Comparison of ENCODE assay signal across 8 cellular contexts in the genomic region with DNA sequence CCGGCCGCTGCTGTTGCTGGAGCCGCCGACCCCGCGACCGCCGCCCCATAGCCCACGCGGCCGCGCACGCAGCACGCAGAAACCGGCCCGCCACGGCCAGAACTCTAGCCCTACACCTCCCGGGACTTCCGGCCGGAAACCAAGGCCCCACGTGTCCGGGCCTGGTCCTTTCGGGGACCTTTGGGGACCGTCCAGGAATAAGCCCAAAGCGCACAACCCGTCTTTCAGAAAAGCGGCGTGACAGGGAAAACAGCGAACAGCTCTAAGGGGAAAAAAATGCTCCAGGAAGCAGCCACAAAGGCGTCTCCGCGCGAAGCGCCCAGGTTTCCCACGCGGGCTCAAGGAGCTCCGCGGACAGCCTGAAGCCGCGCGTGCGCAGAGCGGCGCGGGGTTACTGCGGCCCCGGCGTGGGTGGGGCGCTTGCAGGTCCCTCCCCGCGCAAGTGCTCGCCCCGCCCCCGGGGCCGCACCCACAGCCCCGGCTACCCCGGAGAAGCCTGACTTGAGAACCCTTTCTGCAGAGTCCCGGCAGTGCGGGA. TPM values are rescaled to one million over a fixed set of nuclear protein-coding genes. Genes with fewer than 3 reads are reported as not detected.
DNase-seq lines count a peak whose midpoint lies in the region; ATAC-seq and TF ChIP-seq lines count a peak whose summit lies in the region.

A gene (minus strand): TSS at position 114 of the 538 bp plus-strand sequence. CDS start 65 bp downstream, at position 49.
A gene with protein sequence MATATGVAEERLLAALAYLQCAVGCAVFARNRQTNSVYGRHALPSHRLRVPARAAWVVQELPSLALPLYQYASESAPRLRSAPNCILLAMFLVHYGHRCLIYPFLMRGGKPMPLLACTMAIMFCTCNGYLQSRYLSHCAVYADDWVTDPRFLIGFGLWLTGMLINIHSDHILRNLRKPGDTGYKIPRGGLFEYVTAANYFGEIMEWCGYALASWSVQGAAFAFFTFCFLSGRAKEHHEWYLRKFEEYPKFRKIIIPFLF (plus strand): TSS at position 510 of the 538 bp plus-strand sequence. CDS start 137 bp downstream, outside the sequence.

- peaks cover 49% of the 10 kb centered on the region for H4K20me1 ChIP-seq in PC-3 (ENCODE audit: low read length)

- TF ChIP-seq CTCF in PC-3 (conservative IDR thresholded peaks at IDR 0.05; ENCODE audit: low read depth, low read length) (no peak), epithelial cell of proximal tubule (conservative IDR thresholded peaks at IDR 0.05; ENCODE audit: low read depth, low read length) (no peak)

- POLR2A ChIA-PET in PC-3 (lab: Charles Lee; ENCODE audit: unreplicated experiment), result interaction anchor here (0.6 to 0.7 kb wide), 3 partner anchors 134 to 1244 kb away, joined by 3 to 6 read pairs (median 3); no protein-coding TSS in a partner anchor

- H3K36me3 ChIP-seq in PC-3 (ENCODE audit: low read depth, low read length), result peaks cover 39% of the 10 kb centered on the region
- peaks cover 16 to 18% of the 10 kb centered on the region in 2 donors for H3K36me3 ChIP-seq in mucosa of rectum (ENCODE audit: control insufficient read depth in 2 of 2, insufficient read depth in 2 of 2, low read length in 2 of 2)

- H3K9me3 ChIP-seq in PC-3 (ENCODE audit: low read length) (no peaks in the 10 kb centered on the region), mucosa of rectum (ENCODE audit: control insufficient read depth in 2 of 2, low read length in 2 of 2) (no peaks in the 10 kb centered on the region)

- ATAC-seq in GM21717 (IDR thresholded peaks at IDR 0.05; ENCODE audit: unreplicated experiment) (peak; percentile 91), PC-3 (peak; percentile 82)

- H3K9ac ChIP-seq in PC-3 (ENCODE audit: low read length) (peak within 1 kb of the TSS; percentile 91), mucosa of rectum (ENCODE audit: low read depth in 1 of 2, low read length in 2 of 2) (peak within 1 kb of the TSS; percentile 82 to 87)

- peak within 1 kb of the TSS; percentile 84 for H2AFZ ChIP-seq in PC-3 (ENCODE audit: low read length)

- H3K4me3 ChIP-seq in Jurkat, Clone E6-1 (ENCODE audit: low read length), result peak within 1 kb of the TSS; percentile 97
- H3K4me3 ChIP-seq in PC-3 (ENCODE audit: low read length), result peak within 1 kb of the TSS; percentile 77
- H3K4me3 ChIP-seq in epithelial cell of proximal tubule (ENCODE audit: low read depth, low read length), result peak within 1 kb of the TSS; percentile 82
- H3K4me3 ChIP-seq in mucosa of rectum (ENCODE audit: low read length in 2 of 2), result peak within 1 kb of the TSS; percentile 82 to 91

- H3F3A ChIP-seq in PC-3 (ENCODE audit: low read length, unreplicated experiment), result no peaks in the 10 kb centered on the region

- CTCF ChIA-PET in PC-3 (lab: Charles Lee), result interaction anchor here (0.6 kb wide), 1 partner anchor 79 kb away, joined by 5 read pairs; no protein-coding TSS in a partner anchor

- H3K27ac ChIP-seq in PC-3 (ENCODE audit: low read length), result peak within 1 kb of the TSS; percentile 79
- peak within 1 kb of the TSS; percentile 91 for H3K27ac ChIP-seq in mucosa of rectum (ENCODE audit: low read depth in 2 of 2, low read length in 2 of 2)

- BruUV-seq in PC-3 (replicated peaks; lab: Mats Ljungman, UMichigan), result no TSS peak

- H3K27me3 ChIP-seq in PC-3 (ENCODE audit: low read length), result no peaks in the 10 kb centered on the region
- H3K27me3 ChIP-seq in mucosa of rectum (ENCODE audit: control insufficient read depth in 2 of 2, insufficient read depth in 2 of 2, low read length in 2 of 2), result no peaks in the 10 kb centered on the region

- H3K4me2 ChIP-seq in PC-3 (ENCODE audit: low read length), result peak within 1 kb of the TSS; percentile 84

- DNase-seq in DMS153 treated with DMSO at 0.1 percent for 48 hours (lab: John Stamatoyannopoulos, UW; ENCODE audit: unreplicated experiment), result peak; percentile 96
- peak; percentile 84 for DNase-seq in Jurkat, Clone E6-1 (ENCODE audit: low read depth, low spot score)
- peak; percentile 99 for DNase-seq in PC-3
- peak; percentile 88 for DNase-seq in activated T-cell treated with anti-CD3 and anti-CD28 coated beads for 48 hours (ENCODE audit: low read depth)
- peak; percentile 42 for DNase-seq in epithelial cell of proximal tubule (ENCODE audit: low read depth)
- DNase-seq in stimulated activated CD8-positive, alpha-beta memory T cell treated with anti-CD3 and anti-CD28 coated beads, Interleukin-4, amount 100 ng/mL, for 4 hours (ENCODE audit: low read depth in 2 of 2, low spot score in 1 of 2), result peak; percentile 79 to 85

- H3K4me1 ChIP-seq in PC-3 (ENCODE audit: insufficient read depth, low read length) (peaks cover 25% of the 10 kb centered on the region), mucosa of rectum (ENCODE audit: control insufficient read depth in 2 of 2, insufficient read depth in 2 of 2, low read length in 2 of 2) (peaks cover 9 to 11% of the 10 kb centered on the region in 2 donors)

- peaks cover 95% of the 10 kb centered on the region for H3K79me2 ChIP-seq in PC-3 (ENCODE audit: low read length)

- intact Hi-C loops in PC-3 (cut with micrococcal nuclease), result loop anchor here (1.0 to 2.0 kb wide), 3 partner anchors 72 to 112 kb away; a partner anchor contains a TSS

- H3K9me2 ChIP-seq in PC-3 (replicated peaks; ENCODE audit: low read length), result no peaks in the 10 kb centered on the region

RNA-seq across cellular contexts. Expression of the first gene that starts in this region (rescaled TPM):
- polyA plus RNA-seq in Jurkat, Clone E6-1 (2012; ENCODE audit: insufficient read depth, insufficient read length), result 139 TPM
- total RNA-seq in PC-3 (2014; rRNA removed), result 351 and 433 TPM in 2 replicates
- 59.0 and 70.5 TPM in 2 replicates for total RNA-seq in epithelial cell of proximal tubule

RNA-seq across cellular contexts. Expression of the second gene that starts in this region (rescaled TPM):
- 35.8 TPM for polyA plus RNA-seq in Jurkat, Clone E6-1 (2012; ENCODE audit: insufficient read depth, insufficient read length)
- total RNA-seq in PC-3 (2014; rRNA removed) (18.7 and 39.6 TPM in 2 replicates), epithelial cell of proximal tubule (21.4 and 24.9 TPM in 2 replicates)

Comparison
In these comparisons a context has a peak if more than half of its experiments do, and no peak if none do; other contexts are left out.
1. Peak in every context shown above with its lines: DNase-seq, ATAC-seq, H3K4me3 ChIP-seq and H3K27ac ChIP-seq.
2. DNase-seq: peak in every context shown above with its lines; median percentile 99 in PC-3; 96 in DMS153 treated with DMSO at 0.1 percent for 48 hours; 88 in activated T-cell treated with anti-CD3 and anti-CD28 coated beads for 48 hours; 84 in Jurkat, Clone E6-1; 82 in stimulated activated CD8-positive, alpha-beta memory T cell treated with anti-CD3 and anti-CD28 coated beads, Interleukin-4, amount 100 ng/mL, for 4 hours; 42 in epithelial cell of proximal tubule.